Comparison of ENCODE assay signal across 8 cellular contexts in genomic region chr1:40257313-40257687, GRCh38. TPM values are rescaled to one million over a fixed set of nuclear protein-coding genes. Genes with fewer than 3 reads are reported as not detected.
DNase-seq lines count a peak whose midpoint lies in the region; ATAC-seq lines count a peak whose summit lies in the region.

No MANE protein-coding gene starts in this region.

- no peaks in the 10 kb centered on the region for H3K27me3 Mint-ChIP-seq in activated naive CD4-positive, alpha-beta T cell treated with anti-CD3 and anti-CD28 coated beads, Interleukin-2, amount 50 U/mL, for 24 hours
- H3K27me3 Mint-ChIP-seq in activated T-helper 17 cell treated with anti-CD3 and anti-CD28 coated beads, Interleukin-2, amount 50 U/mL, for 72 hours: no peaks in the 10 kb centered on the region

- peak overlapping the region; percentile 97 for H3K9ac ChIP-seq in skeletal muscle satellite cell (ENCODE audit: low read depth, low read length)

- H3K4me3 ChIP-seq in right cardiac atrium (ENCODE audit: low read length) (peak overlapping the region; percentile 86), skeletal muscle satellite cell (ENCODE audit: low read length) (peak overlapping the region; percentile 96)

- ATAC-seq in HG03439 (IDR thresholded peaks at IDR 0.05; ENCODE audit: unreplicated experiment) (peak; percentile 13), right cardiac atrium (peak; percentile 11 to 15), GM21786 (IDR thresholded peaks at IDR 0.05; ENCODE audit: unreplicated experiment) (no peak)
- peak; percentile 46 for ATAC-seq in activated T-helper 17 cell treated with anti-CD3 and anti-CD28 coated beads, Interleukin-2, amount 50 U/mL, for 72 hours (replicated peaks)

- peaks cover 22% of the 10 kb centered on the region for H3K36me3 ChIP-seq in skeletal muscle satellite cell (ENCODE audit: insufficient read depth, low read length)

- H3K36me3 Mint-ChIP-seq in activated naive CD4-positive, alpha-beta T cell treated with anti-CD3 and anti-CD28 coated beads, Interleukin-2, amount 50 U/mL, for 24 hours: peaks cover 14% of the 10 kb centered on the region
- peaks cover 43% of the 10 kb centered on the region for H3K36me3 Mint-ChIP-seq in activated T-helper 17 cell treated with anti-CD3 and anti-CD28 coated beads, Interleukin-2, amount 50 U/mL, for 72 hours (ENCODE audit: low read depth)

- peak overlapping the region; percentile 99 for H3K27ac ChIP-seq in right cardiac atrium (ENCODE audit: low read length)

- H3K27me3 ChIP-seq in right cardiac atrium (ENCODE audit: control insufficient read depth, insufficient read depth) (no peaks in the 10 kb centered on the region), skeletal muscle satellite cell (ENCODE audit: control insufficient read depth, insufficient read depth, low read length) (no peaks in the 10 kb centered on the region)

- H3K9me3 Mint-ChIP-seq in activated naive CD4-positive, alpha-beta T cell treated with anti-CD3 and anti-CD28 coated beads, Interleukin-2, amount 50 U/mL, for 24 hours: no peaks in the 10 kb centered on the region
- no peaks in the 10 kb centered on the region for H3K9me3 Mint-ChIP-seq in activated T-helper 17 cell treated with anti-CD3 and anti-CD28 coated beads, Interleukin-2, amount 50 U/mL, for 72 hours

- DNase-seq in activated naive CD4-positive, alpha-beta T cell treated with Interleukin-2 at 50 U/mL for 16 hours: no peak
- peak in 1 of 3 donors; percentile 48 for DNase-seq in right cardiac atrium
- no peak for DNase-seq in iPS-NIHi7 (ENCODE audit: extremely low spot score)

- peak overlapping the region; percentile 99 for H3K4me3 Mint-ChIP-seq in activated naive CD4-positive, alpha-beta T cell treated with anti-CD3 and anti-CD28 coated beads, Interleukin-2, amount 50 U/mL, for 24 hours
- peak overlapping the region; percentile 94 for H3K4me3 Mint-ChIP-seq in activated T-helper 17 cell treated with anti-CD3 and anti-CD28 coated beads, Interleukin-2, amount 50 U/mL, for 72 hours

- intact Hi-C loops in right cardiac atrium (cut with DNase I): no loop called here

- peak overlapping the region; percentile 79 for H3K4me2 ChIP-seq in skeletal muscle satellite cell (ENCODE audit: low read length)

- peaks cover 41% of the 10 kb centered on the region for H3K4me1 Mint-ChIP-seq in activated naive CD4-positive, alpha-beta T cell treated with anti-CD3 and anti-CD28 coated beads, Interleukin-2, amount 50 U/mL, for 24 hours
- peaks cover 12% of the 10 kb centered on the region for H3K4me1 Mint-ChIP-seq in activated T-helper 17 cell treated with anti-CD3 and anti-CD28 coated beads, Interleukin-2, amount 50 U/mL, for 72 hours

- H3K9me3 ChIP-seq in right cardiac atrium (ENCODE audit: control insufficient read depth, low read length) (no peaks in the 10 kb centered on the region), skeletal muscle satellite cell (replicated peaks; ENCODE audit: low read length) (no peaks in the 10 kb centered on the region)

- WGBS in right cardiac atrium: under 1% methylated on average over 16 of the region's 16 CpGs

- H3K4me1 ChIP-seq in right cardiac atrium (ENCODE audit: control insufficient read depth, insufficient read depth, low read length) (peaks cover 2% of the 10 kb centered on the region), skeletal muscle satellite cell (ENCODE audit: control insufficient read depth, insufficient read depth, low read length) (peaks cover 10% of the 10 kb centered on the region)

- H3K27ac Mint-ChIP-seq in activated naive CD4-positive, alpha-beta T cell treated with anti-CD3 and anti-CD28 coated beads, Interleukin-2, amount 50 U/mL, for 24 hours: peak overlapping the region; percentile 100
- H3K27ac Mint-ChIP-seq in activated T-helper 17 cell treated with anti-CD3 and anti-CD28 coated beads, Interleukin-2, amount 50 U/mL, for 72 hours: peak overlapping the region; percentile 99

RNA-seq across cellular contexts. Expression of gene ZMPSTE24, which starts 0.7 kb away (rescaled TPM):
- 10 to 100 TPM; 26.1 to 36.4 TPM for total RNA-seq in activated T-helper 17 cell treated with anti-CD3 and anti-CD28 coated beads, Interleukin-2, amount 50 U/mL, for 72 hours
- total RNA-seq in right cardiac atrium: 10 to 100 TPM; 29.0 to 43.4 (median 34.7) TPM
- polyA plus RNA-seq in right cardiac atrium: 23.5 TPM
- 66.2 and 66.6 TPM in 2 replicates for total RNA-seq in skeletal muscle satellite cell (2012; rRNA removed)

RNA-seq across cellular contexts. Expression of gene TMCO2, which starts 9.6 kb away (rescaled TPM):
- total RNA-seq in activated T-helper 17 cell treated with anti-CD3 and anti-CD28 coated beads, Interleukin-2, amount 50 U/mL, for 72 hours: under 1 TPM in 1 of 2 donors, not detected in 1; 0.50 TPM
- not detected for total RNA-seq in right cardiac atrium
- not detected for polyA plus RNA-seq in right cardiac atrium
- total RNA-seq in skeletal muscle satellite cell (2012; rRNA removed): not detected in 2 replicates

RNA-seq across cellular contexts. Expression of gene COL9A2, which starts 59.8 kb away (rescaled TPM):
- 10 to 100 TPM in 1 of 2 donors, 1 to 10 TPM in 1; 7.5 to 18.9 TPM for total RNA-seq in activated T-helper 17 cell treated with anti-CD3 and anti-CD28 coated beads, Interleukin-2, amount 50 U/mL, for 72 hours
- 1 to 10 TPM in 2 of 4 donors, under 1 TPM in 2; 0.40 to 2.0 (median 1.1) TPM for total RNA-seq in right cardiac atrium
- 1.8 TPM for polyA plus RNA-seq in right cardiac atrium
- total RNA-seq in skeletal muscle satellite cell (2012; rRNA removed): 0.25 TPM in 1 of 2 replicates, not detected in the other
